In genomic region chr9:100914266-100914665, GRCh38 we compare ENCODE assay signal across 28 cellular contexts.
"Had no signal": no experiment of that assay in that cellular context is flagged by ENCODE, and none has a peak within 500 bp of the region (broad histone marks: within the 10 kb centered on the region; RNA-seq: fewer than 3 reads in every experiment).

No MANE protein-coding gene starts in this region.

- H3K9me3 ChIP-seq: colonic mucosa, esophagus muscularis mucosa, esophagus squamous epithelium, gastrocnemius medialis, gastroesophageal sphincter, heart left ventricle, heart right ventricle had no signal

- ATAC-seq: effector memory CD8-positive, alpha-beta T cell; esophagus mucosa; foreskin keratinocyte; gastrocnemius medialis; gastroesophageal sphincter; heart left ventricle; heart right ventricle had no signal

- FAIRE-seq: colon, endometrium, endothelial cell of umbilical vein, frontal cortex had no signal

- H3K36me3 ChIP-seq: colonic mucosa, esophagus muscularis mucosa, esophagus squamous epithelium, gastrocnemius medialis, gastroesophageal sphincter, heart left ventricle, heart right ventricle had no signal

- H3K4me1 ChIP-seq: colonic mucosa, esophagus muscularis mucosa, esophagus squamous epithelium, foreskin keratinocyte, gastrocnemius medialis, gastroesophageal sphincter, heart left ventricle, heart right ventricle had no signal

- H3K27ac ChIP-seq: colonic mucosa, coronary artery, dorsolateral prefrontal cortex, epithelial cell of prostate, esophagus muscularis mucosa, esophagus squamous epithelium, foreskin keratinocyte, gastrocnemius medialis, gastroesophageal sphincter, heart left ventricle, heart right ventricle had no signal

- DNase-seq: colonic mucosa; cortex of kidney; dermis blood vessel endothelial cell; dorsolateral prefrontal cortex; effector CD4-positive, alpha-beta T cell; effector CD8-positive, alpha-beta T cell; effector memory CD4-positive, alpha-beta T cell; effector memory CD8-positive, alpha-beta T cell; endodermal cell; erythroblast; esophagus squamous epithelium; foreskin fibroblast; foreskin keratinocyte; foreskin melanocyte; gastrocnemius medialis; glutamatergic neuron; head of caudate nucleus; heart left ventricle; heart right ventricle had no signal

- H3K27me3 ChIP-seq: colonic mucosa, dorsolateral prefrontal cortex, esophagus muscularis mucosa, esophagus squamous epithelium, foreskin keratinocyte, gastrocnemius medialis, gastroesophageal sphincter, heart left ventricle, heart right ventricle had no signal

- H3K4me3 ChIP-seq: colonic mucosa, coronary artery, dorsolateral prefrontal cortex, esophagus muscularis mucosa, esophagus squamous epithelium, gastrocnemius medialis, gastroesophageal sphincter, heart left ventricle, heart right ventricle had no signal
